In genomic region chr4:85722806-85723205, GRCh38 we compare ENCODE assay signal across 1 cellular context.
TF ChIP-seq lines count a peak whose summit lies in the region.

No MANE protein-coding gene starts in this region.

TF ChIP-seq in GM23338, 12 proteins besides CTCF, POLR2A, EP300 and RAD21 (continued from another document):
- no peak for TF ChIP-seq ZNF462 (CRISPR knock-in tag; IDR thresholded peaks at IDR 0.05)
- no peak for TF ChIP-seq REST (IDR thresholded peaks at IDR 0.05; ENCODE audit: unreplicated experiment)
- TF ChIP-seq ZNF331 (CRISPR knock-in tag; IDR thresholded peaks at IDR 0.05; ENCODE audit: low read depth), result no peak
- TF ChIP-seq JUNB (IDR thresholded peaks at IDR 0.05; ENCODE audit: unreplicated experiment), result no peak
